In genomic region chr17:16080366-16080765, GRCh38 we compare ENCODE assay signal across 20 cellular contexts.
"Had no signal": no experiment of that assay in that cellular context is flagged by ENCODE, and none has a peak within 500 bp of the region (broad histone marks: within the 10 kb centered on the region; RNA-seq: fewer than 3 reads in every experiment).

No MANE protein-coding gene starts in this region.

- H3K27ac ChIP-seq: SJSA1, SK-N-MC had no signal

- DNase-seq: KBM-7, NCI-H1092, NCI-H1105 treated with DMSO at 0.1 percent for 48 hours, NCI-H1436, NCI-H187, NCI-H2029, NCI-H2081 treated with DMSO at 0.1 percent for 48 hours, NCI-H2171, NCI-H226, NCI-H446, NCI-H510A, NCI-H524 treated with DMSO at 0.1 percent for 48 hours, NCI-H69, NCI-H774, Right ventricle myocardium superior, RPMI8226, SIG-M5 had no signal

- H3K4me3 ChIP-seq: SJSA1, SK-N-MC had no signal

- FAIRE-seq: RCC 7860 had no signal

- H3K9me3 ChIP-seq: SJSA1 had no signal

- H3K27me3 ChIP-seq: SJSA1 had no signal
